Comparison of ENCODE assay signal across 8 cellular contexts in the genomic region with DNA sequence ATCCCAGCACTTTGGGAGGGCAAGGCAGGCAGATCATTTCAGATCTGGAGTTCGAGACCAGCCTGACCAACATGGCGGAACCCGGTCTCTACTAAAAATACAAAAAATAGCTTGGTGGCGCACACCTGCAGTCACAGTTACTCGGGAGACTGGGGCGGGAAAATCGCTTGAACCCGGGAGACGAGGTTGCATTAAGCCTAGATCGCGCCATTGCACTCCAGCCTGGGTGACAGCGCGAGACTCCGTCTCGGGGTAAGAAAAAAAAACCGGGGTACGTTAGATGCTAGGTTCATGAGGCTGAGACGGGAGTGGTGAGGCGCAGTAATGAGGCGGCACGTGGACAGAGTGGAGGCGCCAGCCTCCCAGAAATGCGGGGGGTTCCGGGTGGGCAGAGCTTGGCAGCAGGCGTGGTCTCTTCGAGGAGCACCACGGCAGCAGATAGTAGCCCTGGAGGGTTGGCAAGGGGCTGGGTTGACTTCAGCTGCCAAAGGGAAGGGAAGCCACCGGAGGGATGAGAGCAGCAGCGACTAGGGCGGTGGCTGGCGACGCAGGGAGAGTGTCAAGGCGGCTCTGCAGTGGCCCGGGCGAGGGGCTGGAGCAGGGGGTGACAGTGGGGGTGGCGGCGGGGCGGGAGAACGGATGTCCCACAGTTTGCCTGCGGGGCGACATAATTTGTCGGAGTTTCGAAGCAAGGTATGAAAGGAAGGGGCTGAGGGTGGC. TPM values are rescaled to one million over a fixed set of nuclear protein-coding genes. Genes with fewer than 3 reads are reported as not detected.
A peak's percentile ranks its signal among the peaks of the same experiment; 100 is the strongest.
DNase-seq lines count a peak whose midpoint lies in the region; FAIRE-seq and TF ChIP-seq lines count a peak whose summit lies in the region.

No MANE protein-coding gene starts in this region.

- H3K27me3 ChIP-seq in WERI-Rb-1 (ENCODE audit: insufficient read depth, low read depth, severe bottlenecking) (no peaks in the 10 kb centered on the region), left ventricle myocardium inferior (ENCODE audit: low read depth) (no peaks in the 10 kb centered on the region), small intestine (ENCODE audit: control insufficient read depth in 2 of 2, insufficient read depth in 2 of 2, low read length in 2 of 2) (no peaks in the 10 kb centered on the region)

- intact Hi-C loops in left ventricle myocardium inferior (cut with micrococcal nuclease), result no loop called here

- POLR2A ChIA-PET in HEK293T (lab: Yijun Ruan, JAX), result interaction anchor here (0.9 to 2.1 kb wide), 5 partner anchors 9 to 31 kb away, joined by 4 to 15 read pairs (median 6); a partner anchor contains a TSS

- TF ChIP-seq CTCF in HFF-Myc (IDR thresholded peaks at IDR 0.05; ENCODE audit: low read depth, low read length, missing control alignments) (no peak), WERI-Rb-1 (IDR thresholded peaks at IDR 0.05; ENCODE audit: low read depth, low read length) (no peak), left ventricle myocardium inferior (IDR thresholded peaks at IDR 0.05; ENCODE audit: borderline replicate concordance) (no peak)

- peaks cover 60% of the 10 kb centered on the region for H3K4me1 ChIP-seq in left ventricle myocardium inferior
- H3K4me1 ChIP-seq in small intestine (ENCODE audit: control insufficient read depth in 2 of 2, insufficient read depth in 1 of 2, low read depth in 1 of 2, low read length in 1 of 2), result peaks cover 5 to 6% of the 10 kb centered on the region in 2 donors

- H3K27ac ChIP-seq in WERI-Rb-1, result peak overlapping the region; percentile 94
- H3K27ac ChIP-seq in left ventricle myocardium inferior (replicated peaks), result peak overlapping the region; percentile 90
- H3K27ac ChIP-seq in small intestine (ENCODE audit: low read depth in 1 of 2, low read length in 1 of 2), result peak overlapping the region; percentile 43 to 90

- H3K4me3 ChIP-seq in HFF-Myc (replicated peaks; ENCODE audit: low read depth, low read length) (peak overlapping the region; percentile 96), WERI-Rb-1 (ENCODE audit: low read depth, low read length) (peak overlapping the region; percentile 89), left ventricle myocardium inferior (peak overlapping the region; percentile 90), small intestine (ENCODE audit: low read depth in 1 of 2, low read length in 2 of 2) (peak overlapping the region; percentile 88 to 98)

- no peaks in the 10 kb centered on the region for H3K9me3 ChIP-seq in WERI-Rb-1 (ENCODE audit: severe bottlenecking)
- H3K9me3 ChIP-seq in left ventricle myocardium inferior (replicated peaks), result no peaks in the 10 kb centered on the region
- no peaks in the 10 kb centered on the region for H3K9me3 ChIP-seq in small intestine (ENCODE audit: control insufficient read depth, low read depth)

- WGBS in small intestine, 3 donors, result 28 to 38% (median 36%) methylated on average over 36 to 43 of the region's 43 CpGs

- peaks cover 53% of the 10 kb centered on the region for H3K36me3 ChIP-seq in WERI-Rb-1
- peaks cover 45% of the 10 kb centered on the region for H3K36me3 ChIP-seq in left ventricle myocardium inferior
- peaks cover 3 to 5% of the 10 kb centered on the region in 2 donors for H3K36me3 ChIP-seq in small intestine (ENCODE audit: control insufficient read depth in 2 of 2, insufficient read depth in 2 of 2, low read length in 2 of 2)

- DNase-seq in HFF-Myc (ENCODE audit: extremely low read depth, low read depth) (no peak), WERI-Rb-1 (no peak), left ventricle myocardium inferior (no peak), small intestine (no peak), SK-N-DZ (ENCODE audit: low spot score) (no peak), globus pallidus (ENCODE audit: low spot score) (no peak), epidermal melanocyte (ENCODE audit: insufficient read length, low spot score) (no peak), HEK293T (ENCODE audit: extremely low spot score) (no peak)

- FAIRE-seq in small intestine (lab: Jason Lieb, UNC), result no peak

- CTCF ChIA-PET in HEK293T (lab: Yijun Ruan, JAX), result no interaction called here

TF ChIP-seq in HEK293T, 16 proteins besides CTCF, POLR2A, EP300 and RAD21:
- no peak for TF ChIP-seq L3MBTL2 (conservative IDR thresholded peaks at IDR 0.05)
- TF ChIP-seq BHLHE40 (IDR thresholded peaks at IDR 0.05; ENCODE audit: borderline replicate concordance), result no peak
- no peak for TF ChIP-seq NFRKB (IDR thresholded peaks at IDR 0.05)
- TF ChIP-seq ELF4 (IDR thresholded peaks at IDR 0.05), result no peak
- no peak for TF ChIP-seq LEF1 (IDR thresholded peaks at IDR 0.05; ENCODE audit: borderline replicate concordance)
- TF ChIP-seq, protein P1, sequence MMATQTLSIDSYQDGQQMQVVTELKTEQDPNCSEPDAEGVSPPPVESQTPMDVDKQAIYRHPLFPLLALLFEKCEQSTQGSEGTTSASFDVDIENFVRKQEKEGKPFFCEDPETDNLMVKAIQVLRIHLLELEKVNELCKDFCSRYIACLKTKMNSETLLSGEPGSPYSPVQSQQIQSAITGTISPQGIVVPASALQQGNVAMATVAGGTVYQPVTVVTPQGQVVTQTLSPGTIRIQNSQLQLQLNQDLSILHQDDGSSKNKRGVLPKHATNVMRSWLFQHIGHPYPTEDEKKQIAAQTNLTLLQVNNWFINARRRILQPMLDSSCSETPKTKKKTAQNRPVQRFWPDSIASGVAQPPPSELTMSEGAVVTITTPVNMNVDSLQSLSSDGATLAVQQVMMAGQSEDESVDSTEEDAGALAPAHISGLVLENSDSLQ (IDR thresholded peaks at IDR 0.05), result no peak
- no peak for TF ChIP-seq FOXA1 (IDR thresholded peaks at IDR 0.05)
- TF ChIP-seq CTBP1 (IDR thresholded peaks at IDR 0.05; ENCODE audit: borderline replicate concordance), result no peak
- no peak for TF ChIP-seq FOXM1 (IDR thresholded peaks at IDR 0.05; ENCODE audit: borderline replicate concordance)
- TF ChIP-seq FOXK2 (IDR thresholded peaks at IDR 0.05), result no peak
- no peak for TF ChIP-seq TARDBP (IDR thresholded peaks at IDR 0.05)
- TF ChIP-seq HDGF (IDR thresholded peaks at IDR 0.05; ENCODE audit: borderline replicate concordance), result no peak
- TF ChIP-seq ARNT (IDR thresholded peaks at IDR 0.05), result no peak
- no peak for TF ChIP-seq ZNF384 (IDR thresholded peaks at IDR 0.05)
- no peak for TF ChIP-seq SP1 (IDR thresholded peaks at IDR 0.05)
- TF ChIP-seq SUZ12 (IDR thresholded peaks at IDR 0.05), result no peak

RNA-seq across cellular contexts. Expression of a gene that starts 0.8 kb away (rescaled TPM):
- total RNA-seq in left ventricle myocardium inferior, result 135 TPM
- 100 to 1,000 TPM; 162 to 221 (median 172) TPM for polyA plus RNA-seq in small intestine
- 122 and 124 TPM in 2 replicates for polyA plus RNA-seq in SK-N-DZ (2014; cell fraction: cytosol; rRNA removed)
- 65.7 and 70.6 TPM in 2 replicates for polyA plus RNA-seq in SK-N-DZ (2014; cell fraction: nucleus; rRNA removed)

RNA-seq across cellular contexts. Expression of a gene that starts 7.1 kb away (rescaled TPM):
- total RNA-seq in left ventricle myocardium inferior, result 46.1 TPM
- 100 to 1,000 TPM in 2 of 3 donors, 10 to 100 TPM in 1; 71.9 to 222 (median 175) TPM for polyA plus RNA-seq in small intestine
- 114 and 186 TPM in 2 replicates for polyA plus RNA-seq in SK-N-DZ (2014; cell fraction: cytosol; rRNA removed)
- polyA plus RNA-seq in SK-N-DZ (2014; cell fraction: nucleus; rRNA removed), result 1,610 and 2,471 TPM in 2 replicates

RNA-seq across cellular contexts. Expression of a gene that starts 14.8 kb away (rescaled TPM):
- 1.7 TPM for total RNA-seq in left ventricle myocardium inferior
- 1 to 10 TPM; 1.1 to 1.7 (median 1.4) TPM for polyA plus RNA-seq in small intestine
- 0.81 TPM in 1 of 2 replicates, not detected in the other for polyA plus RNA-seq in SK-N-DZ (2014; cell fraction: cytosol; rRNA removed)
- polyA plus RNA-seq in SK-N-DZ (2014; cell fraction: nucleus; rRNA removed), result 0.90 and 0.97 TPM in 2 replicates

RNA-seq across cellular contexts. Expression of a gene that starts 29.2 kb away (rescaled TPM):
- 13.7 TPM for total RNA-seq in left ventricle myocardium inferior
- 10 to 100 TPM in 1 of 3 donors, 1 to 10 TPM in 1, under 1 TPM in 1; 0.67 to 12.7 (median 1.1) TPM for polyA plus RNA-seq in small intestine
- 0.06 and 1.5 TPM in 2 replicates for polyA plus RNA-seq in SK-N-DZ (2014; cell fraction: cytosol; rRNA removed)
- polyA plus RNA-seq in SK-N-DZ (2014; cell fraction: nucleus; rRNA removed), result 0.27 and 2.0 TPM in 2 replicates

RNA-seq across cellular contexts. Expression of a gene that starts 31.3 kb away (rescaled TPM):
- 219 TPM for total RNA-seq in left ventricle myocardium inferior
- 100 to 1,000 TPM; 229 to 382 (median 365) TPM for polyA plus RNA-seq in small intestine
- 141 and 178 TPM in 2 replicates for polyA plus RNA-seq in SK-N-DZ (2014; cell fraction: cytosol; rRNA removed)
- polyA plus RNA-seq in SK-N-DZ (2014; cell fraction: nucleus; rRNA removed), result 162 and 257 TPM in 2 replicates
